8 cellular contexts compared by ENCODE assay signal in genomic region chr20:36466089-36466488, GRCh38.
DNase-seq lines count a peak whose midpoint lies in the region; ATAC-seq and TF ChIP-seq lines count a peak whose summit lies in the region.

No MANE protein-coding gene starts in this region.

- H3K4me3 Mint-ChIP-seq in stimulated activated memory B cell treated with anti-CD40 and anti-IgM and Interleukin-4, amounts not matched to agents 10 μg/mL and 1 μg/mL and 100 μg/mL, for 72 hours = peak overlapping the region; percentile 56

- DNase-seq in DMS53 (lab: John Stamatoyannopoulos, UW) (peak; percentile 47), DMS53 treated with DMSO at 0.1 percent for 48 hours (lab: John Stamatoyannopoulos, UW; ENCODE audit: unreplicated experiment) (no peak), WERI-Rb-1 (no peak), foreskin keratinocyte (no peak), DMS153 treated with DMSO at 0.1 percent for 48 hours (lab: John Stamatoyannopoulos, UW; ENCODE audit: unreplicated experiment) (no peak), GM19238 (ENCODE audit: insufficient read length, low spot score) (no peak)

- peaks cover 85% of the 10 kb centered on the region for H3K4me1 Mint-ChIP-seq in stimulated activated memory B cell treated with anti-CD40 and anti-IgM and Interleukin-4, amounts not matched to agents 10 μg/mL and 1 μg/mL and 100 μg/mL, for 72 hours

- H3K27me3 Mint-ChIP-seq in stimulated activated memory B cell treated with anti-CD40 and anti-IgM and Interleukin-4, amounts not matched to agents 10 μg/mL and 1 μg/mL and 100 μg/mL, for 72 hours = no peaks in the 10 kb centered on the region

- H3K4me1 ChIP-seq in foreskin keratinocyte = peaks cover 26% of the 10 kb centered on the region

- peaks cover 6% of the 10 kb centered on the region; the same call in 1 of the 2 replicates for H3K36me3 ChIP-seq in WERI-Rb-1

- no peaks in the 10 kb centered on the region for H3K27me3 ChIP-seq in WERI-Rb-1 (ENCODE audit: insufficient read depth, low read depth, severe bottlenecking)
- no peaks in the 10 kb centered on the region for H3K27me3 ChIP-seq in foreskin keratinocyte

- no peaks in the 10 kb centered on the region for H3K36me3 Mint-ChIP-seq in stimulated activated memory B cell treated with anti-CD40 and anti-IgM and Interleukin-4, amounts not matched to agents 10 μg/mL and 1 μg/mL and 100 μg/mL, for 72 hours

- peak overlapping the region; percentile 94 for H3K27ac Mint-ChIP-seq in stimulated activated memory B cell treated with anti-CD40 and anti-IgM and Interleukin-4, amounts not matched to agents 10 μg/mL and 1 μg/mL and 100 μg/mL, for 72 hours

- H3K27ac ChIP-seq in WERI-Rb-1 (peak overlapping the region; percentile 73), foreskin keratinocyte (peak overlapping the region; percentile 71)

- no peaks in the 10 kb centered on the region for H3K9me3 ChIP-seq in WERI-Rb-1 (ENCODE audit: severe bottlenecking)

- H3K4me3 ChIP-seq in WERI-Rb-1 (ENCODE audit: low read depth, low read length) = no peak overlapping the region

- TF ChIP-seq CTCF in WERI-Rb-1 (IDR thresholded peaks at IDR 0.05; ENCODE audit: low read depth, low read length) = no peak
- no peak for TF ChIP-seq CTCF in foreskin keratinocyte (conservative IDR thresholded peaks at IDR 0.05)

- H3K9me3 Mint-ChIP-seq in stimulated activated memory B cell treated with anti-CD40 and anti-IgM and Interleukin-4, amounts not matched to agents 10 μg/mL and 1 μg/mL and 100 μg/mL, for 72 hours = no peaks in the 10 kb centered on the region

- ATAC-seq in foreskin keratinocyte (no peak), GM18868 (IDR thresholded peaks at IDR 0.05; ENCODE audit: unreplicated experiment) (no peak)
- ATAC-seq in stimulated activated memory B cell treated with anti-CD40 and anti-IgM and Interleukin-4, amounts not matched to agents 10 μg/mL and 1 μg/mL and 100 μg/mL, for 72 hours = no peak
